ENCODE assay signal across 1 cellular context in the genomic region with DNA sequence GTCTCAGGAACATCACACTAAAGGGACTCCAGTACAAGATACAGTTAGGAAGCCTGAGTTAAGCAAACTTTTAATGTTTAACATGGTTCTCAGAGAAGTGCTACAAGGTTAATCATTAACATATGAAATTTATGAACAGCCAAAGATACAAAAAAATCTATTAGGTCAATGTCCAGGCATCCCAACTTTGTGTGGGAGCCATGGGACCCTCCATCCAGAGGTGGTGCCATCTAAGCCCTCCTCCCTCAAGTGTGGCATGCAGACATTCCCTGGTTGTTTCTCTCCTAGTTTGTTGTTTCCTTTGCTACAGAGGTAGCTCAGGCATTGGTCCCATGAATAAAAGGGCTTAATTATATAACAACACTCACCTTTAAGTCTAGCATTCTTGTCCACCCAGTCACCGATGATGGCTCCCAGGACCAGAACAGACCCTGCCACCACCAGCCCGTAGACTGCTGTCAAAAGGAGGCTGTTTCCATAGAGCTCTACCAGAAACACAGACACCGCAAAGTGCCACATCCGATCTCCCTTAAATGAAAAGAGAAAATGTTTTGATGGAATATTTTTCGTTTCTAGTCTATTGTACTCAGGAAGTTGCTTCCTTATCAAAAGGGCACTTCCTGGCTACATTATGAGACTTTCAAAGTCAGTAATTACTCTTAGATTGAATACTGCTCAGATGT.
TF ChIP-seq lines count a peak whose summit lies in the region.

No MANE protein-coding gene starts in this region.

TF ChIP-seq in endothelial cell of umbilical vein, 7 proteins besides CTCF, POLR2A, EP300 and RAD21 (continued from another document):
- TF ChIP-seq, protein P1, sequence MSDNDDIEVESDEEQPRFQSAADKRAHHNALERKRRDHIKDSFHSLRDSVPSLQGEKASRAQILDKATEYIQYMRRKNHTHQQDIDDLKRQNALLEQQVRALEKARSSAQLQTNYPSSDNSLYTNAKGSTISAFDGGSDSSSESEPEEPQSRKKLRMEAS (IDR thresholded peaks at IDR 0.05; ENCODE audit: insufficient read depth, insufficient read length) = no peak
- TF ChIP-seq GATA2 (IDR thresholded peaks at IDR 0.05; ENCODE audit: insufficient read depth, insufficient read length, low read depth, low read length) = no peak
